Comparison of ENCODE assay signal across 17 cellular contexts in genomic region chr2:27316655-27317412, GRCh38. TPM values are rescaled to one million over a fixed set of nuclear protein-coding genes. Genes with fewer than 3 reads are reported as not detected.
DNase-seq lines count a peak whose midpoint lies in the region; ATAC-seq and TF ChIP-seq lines count a peak whose summit lies in the region.
"Had no signal": no experiment of that assay in that cellular context is flagged by ENCODE, and none has a peak within 500 bp of the region (broad histone marks: within the 10 kb centered on the region; RNA-seq: fewer than 3 reads in every experiment).

No MANE protein-coding gene starts in this region.

- no peaks in the 10 kb centered on the region for H3K9me3 ChIP-seq in BE2C
- no peaks in the 10 kb centered on the region for H3K9me3 ChIP-seq in esophagus squamous epithelium

- H3K27me3 ChIP-seq in BE2C = no peaks in the 10 kb centered on the region
- no peaks in the 10 kb centered on the region for H3K27me3 ChIP-seq in esophagus squamous epithelium

- TF ChIP-seq EP300 in Ishikawa (IDR thresholded peaks at IDR 0.05; ENCODE audit: borderline replicate concordance) = no peak

- intact Hi-C loops in esophagus squamous epithelium (cut with DNase I) = no loop called here

- H3K4me1 ChIP-seq in BE2C (peaks cover 8% of the 10 kb centered on the region), esophagus squamous epithelium (peaks cover 10 to 14% (median 13%) of the 10 kb centered on the region in 3 donors)

- no peak for TF ChIP-seq RAD21 in Ishikawa (IDR thresholded peaks at IDR 0.05; ENCODE audit: low read depth)

- H3K4me3 ChIP-seq in BE2C (ENCODE audit: low read depth, low read length) (no peak overlapping the region), esophagus squamous epithelium (no peak overlapping the region)

- TF ChIP-seq CTCF in BE2C (IDR thresholded peaks at IDR 0.05; ENCODE audit: low read depth, low read length) (no peak), RWPE1 (conservative IDR thresholded peaks at IDR 0.05; ENCODE audit: low read depth) (no peak), esophagus squamous epithelium (IDR thresholded peaks at IDR 0.05) (no peak)

- WGBS in esophagus squamous epithelium, 2 donors = 62 to 83% methylated on average over 5 to 9 of the region's 12 CpGs

- CTCF ChIA-PET in RWPE1 (lab: Yijun Ruan, JAX) = interaction anchor here (0.5 to 1.9 kb wide), 3 partner anchors 14 to 53 kb away, joined by 3 to 5 read pairs (median 5); no protein-coding TSS in a partner anchor

- ATAC-seq in HG03432 (IDR thresholded peaks at IDR 0.05; ENCODE audit: unreplicated experiment) = no peak
- ATAC-seq in GM21619 (IDR thresholded peaks at IDR 0.05; ENCODE audit: unreplicated experiment) = no peak
- ATAC-seq: activated CD8-positive, alpha-beta memory T cell treated with anti-CD3 and anti-CD28 coated beads, Interleukin-2, amount 10 ng/mL, durations not matched to agents 7 days and 5 days; WTC11 had no signal

- no peak for TF ChIP-seq POLR2A in esophagus squamous epithelium (IDR thresholded peaks at IDR 0.05)

- H3K27ac ChIP-seq in RWPE1 (peak overlapping the region; percentile 35), esophagus squamous epithelium (no peak overlapping the region)

- POLR2A ChIA-PET in RWPE1 (lab: Yijun Ruan, JAX; ENCODE audit: low non-redundant PET) = no interaction called here

- DNase-seq in BE2C = peak; percentile 56
- DNase-seq in RWPE1 (ENCODE audit: low spot score) = no peak
- peak; percentile 17 to 39 for DNase-seq in hippocampal formation (lab: John Stamatoyannopoulos, UW)
- DNase-seq in foreskin melanocyte = no peak
- DNase-seq in esophagus squamous epithelium (lab: John Stamatoyannopoulos, UW) = no peak
- DNase-seq: activated CD8-positive, alpha-beta memory T cell treated with anti-CD3 and anti-CD28 coated beads, Interleukin-2, amount 10 ng/mL, durations not matched to agents 7 days and 5 days; glutamatergic neuron; HFFc6; kidney glomerular epithelial cell; NCI-H2107; stimulated activated CD4-positive, alpha-beta T cell treated with anti-CD3 and anti-CD28 coated beads, Interleukin-1b, Interleukin-23, amount 100 ng/mL, for 48 hours had no signal

- H3K36me3 ChIP-seq in BE2C (no peaks in the 10 kb centered on the region), esophagus squamous epithelium (peaks cover 0 to 40% (median 0%) of the 10 kb centered on the region in 3 donors)

TF ChIP-seq in Ishikawa, 13 proteins besides CTCF, POLR2A, EP300 and RAD21:
- no peak for TF ChIP-seq FOXM1 (IDR thresholded peaks at IDR 0.05; ENCODE audit: borderline replicate concordance, low read depth)
- 0 out of 2 replicates have a peak, but pooled peaks have one; percentile 31 for TF ChIP-seq NFIC (IDR thresholded peaks at IDR 0.05)

RNA-seq across cellular contexts. Expression of gene MPV17, which starts 6.1 kb away (rescaled TPM):
- polyA plus RNA-seq in BE2C (2012; ENCODE audit: insufficient read depth, insufficient read length, low read depth) = 79.6 TPM
- total RNA-seq in esophagus squamous epithelium = 10 to 100 TPM; 39.3 to 66.1 (median 48.1) TPM

RNA-seq across cellular contexts. Expression of gene UCN, which starts 8.6 kb away (rescaled TPM):
- 4.1 TPM for polyA plus RNA-seq in BE2C (2012; ENCODE audit: insufficient read depth, insufficient read length, low read depth)
- 1 to 10 TPM in 1 of 4 donors, not detected in 3; 1.1 TPM for total RNA-seq in esophagus squamous epithelium

RNA-seq across cellular contexts. Expression of gene TRIM54, which starts 34.6 kb away (rescaled TPM):
- polyA plus RNA-seq in BE2C (2012; ENCODE audit: insufficient read depth, insufficient read length, low read depth) = not detected
- total RNA-seq in esophagus squamous epithelium = not detected
- total RNA-seq: bronchial epithelial cell, HFFc6, pulmonary artery endothelial cell had no signal

RNA-seq across cellular contexts. Expression of gene GTF3C2, which starts 39.7 kb away (rescaled TPM):
- polyA plus RNA-seq in BE2C (2012; ENCODE audit: insufficient read depth, insufficient read length, low read depth) = 144 TPM
- total RNA-seq in esophagus squamous epithelium = 10 to 100 TPM; 37.2 to 59.7 (median 52.3) TPM

RNA-seq across cellular contexts. Expression of gene DNAJC5G, which starts 41.6 kb away (rescaled TPM):
- polyA plus RNA-seq in BE2C (2012; ENCODE audit: insufficient read depth, insufficient read length, low read depth) = 0.39 TPM
- under 1 TPM in 1 of 4 donors, not detected in 3; 0.38 TPM for total RNA-seq in esophagus squamous epithelium
- total RNA-seq: activated CD8-positive, alpha-beta memory T cell treated with anti-CD3 and anti-CD28 coated beads, Interleukin-2, amount 10 ng/mL, durations not matched to agents 7 days and 5 days; bronchial epithelial cell; HFFc6; pulmonary artery endothelial cell had no signal

Comparison
In these comparisons a context has a peak if more than half of its experiments do, and no peak if none do; other contexts are left out.
1. DNase-seq: peak in BE2C (single experiment) and hippocampal formation (2 of 2); none in RWPE1 (single experiment), foreskin melanocyte (single experiment) and esophagus squamous epithelium (single experiment).